ENCODE assay signal across 1 cellular context in genomic region chr11:65506770-65507485, GRCh38.
A peak's percentile ranks its signal among the peaks of the same experiment; 100 is the strongest.
TF ChIP-seq lines count a peak whose summit lies in the region.

No MANE protein-coding gene starts in this region.

TF ChIP-seq in K562, 482 proteins besides CTCF, POLR2A, EP300 and RAD21 (continues in another document):
- TF ChIP-seq BRD4 (IDR thresholded peaks at IDR 0.05) (no peak), GATAD2A (IDR thresholded peaks at IDR 0.05) (no peak), PHTF2 (CRISPR knock-in tag; IDR thresholded peaks at IDR 0.05) (peak; percentile 89), MAFF (IDR thresholded peaks at IDR 0.05; ENCODE audit: low read length) (peak; percentile 65), HCFC1 (IDR thresholded peaks at IDR 0.05; ENCODE audit: low read depth, low read length) (peak; percentile 35; the same call in 1 of the 2 replicates), DDX20 (tag; IDR thresholded peaks at IDR 0.05; ENCODE audit: low read depth) (0 out of 2 replicates have a peak, but pooled peaks have one; percentile 11), BRCA1 (IDR thresholded peaks at IDR 0.05) (no peak), BRCA1 (CRISPR knock-in tag; IDR thresholded peaks at IDR 0.05) (no peak), THRA (IDR thresholded peaks at IDR 0.05) (no peak), ZNF408 (CRISPR knock-in tag; IDR thresholded peaks at IDR 0.05; ENCODE audit: low read depth) (no peak), ZFX (CRISPR knock-in tag; IDR thresholded peaks at IDR 0.05) (peak; percentile 65), ZBTB11 (CRISPR knock-in tag; IDR thresholded peaks at IDR 0.05) (peak in 1 of 3 experiments; percentile 12; a peak in 1 of 6 replicates), RFX1 (IDR thresholded peaks at IDR 0.05) (no peak; the same call in 1 of the 2 replicates), FOXK2 (conservative IDR thresholded peaks at IDR 0.05 in 1 of 2, IDR thresholded peaks at IDR 0.05 in 1 of 2; ENCODE audit: low read depth in 2 of 2) (peak; percentile 13 to 88), CREM (IDR thresholded peaks at IDR 0.05; ENCODE audit: low read depth) (peak; percentile 8; the same call in 1 of the 2 replicates), CAMTA2 (CRISPR knock-in tag; conservative IDR thresholded peaks at IDR 0.05) (peak; percentile 93), HNRNPL (IDR thresholded peaks at IDR 0.05; ENCODE audit: low read depth, low read length) (peak; percentile 77), ZNF717 (CRISPR knock-in tag; IDR thresholded peaks at IDR 0.05) (peak; percentile 97), RB1 (IDR thresholded peaks at IDR 0.05; ENCODE audit: low read depth) (no peak), ZNF324 (CRISPR knock-in tag; IDR thresholded peaks at IDR 0.05) (peak; percentile 76), RBM14 (IDR thresholded peaks at IDR 0.05; ENCODE audit: borderline replicate concordance, insufficient read depth, low read depth, low read length) (no peak), TRIM28 (IDR thresholded peaks at IDR 0.05) (no peak; the same call in 1 of the 2 replicates), ETV1 (tag; conservative IDR thresholded peaks at IDR 0.05; ENCODE audit: low read depth) (peak; percentile 38; the same call in 1 of the 2 replicates), TEAD4 (IDR thresholded peaks at IDR 0.05; ENCODE audit: low read length) (peak; percentile 78), TEAD4 (CRISPR knock-in tag; IDR thresholded peaks at IDR 0.05; ENCODE audit: borderline replicate concordance) (no peak; the same call in 1 of the 2 replicates), ELK1 (CRISPR knock-in tag; IDR thresholded peaks at IDR 0.05) (no peak), NELFE (IDR thresholded peaks at IDR 0.05; ENCODE audit: insufficient read depth, insufficient read length) (peak; percentile 62), ZKSCAN8 (CRISPR knock-in tag; IDR thresholded peaks at IDR 0.05) (no peak), TGIF2 (CRISPR knock-in tag; IDR thresholded peaks at IDR 0.05) (0 out of 2 replicates have a peak, but pooled peaks have one; percentile 30), ZNF639 (CRISPR knock-in tag; conservative IDR thresholded peaks at IDR 0.05 in 1 of 2, IDR thresholded peaks at IDR 0.05 in 1 of 2) (no peak; a peak in 1 of 4 replicates), KHSRP (IDR thresholded peaks at IDR 0.05) (peak; percentile 80), MLX (CRISPR knock-in tag; conservative IDR thresholded peaks at IDR 0.05) (peak in 1 of 2 experiments; percentile 97; a peak in 3 of 4 replicates), DNMT1 (IDR thresholded peaks at IDR 0.05) (0 out of 2 replicates have a peak, but pooled peaks have one; percentile 32), TCF3 (CRISPR knock-in tag; IDR thresholded peaks at IDR 0.05) (peak; percentile 13; the same call in 1 of the 2 replicates), ELF4 (CRISPR knock-in tag; IDR thresholded peaks at IDR 0.05) (peak; percentile 100), SOX6 (IDR thresholded peaks at IDR 0.05) (peak; percentile 84), HNRNPUL1 (IDR thresholded peaks at IDR 0.05; ENCODE audit: low read length) (peak; percentile 94), GATAD2B (IDR thresholded peaks at IDR 0.05; ENCODE audit: borderline replicate concordance) (no peak; the same call in 1 of the 2 replicates), CBFA2T2 (conservative IDR thresholded peaks at IDR 0.05) (no peak), SNAPC5 (CRISPR knock-in tag; IDR thresholded peaks at IDR 0.05) (no peak), ZNF431 (CRISPR knock-in tag; IDR thresholded peaks at IDR 0.05) (no peak), THRAP3 (IDR thresholded peaks at IDR 0.05; ENCODE audit: borderline replicate concordance) (peak; percentile 95), EHMT2 (IDR thresholded peaks at IDR 0.05) (no peak), NFIC (IDR thresholded peaks at IDR 0.05) (peak; percentile 72), TCF7L2 (IDR thresholded peaks at IDR 0.05; ENCODE audit: low read depth, low read length) (peak; percentile 76), IRF9 (tag; IDR thresholded peaks at IDR 0.05) (no peak), ZNF444 (CRISPR knock-in tag; IDR thresholded peaks at IDR 0.05) (peak; percentile 92; the same call in 1 of the 2 replicates), ZNF263 (CRISPR knock-in tag; IDR thresholded peaks at IDR 0.05; ENCODE audit: borderline replicate concordance) (peak; percentile 42; the same call in 1 of the 2 replicates), NCOA6 (IDR thresholded peaks at IDR 0.05) (peak; percentile 59; the same call in 1 of the 2 replicates), ZNF175 (CRISPR knock-in tag; IDR thresholded peaks at IDR 0.05; ENCODE audit: low read depth) (no peak), CBX8 (IDR thresholded peaks at IDR 0.05; ENCODE audit: borderline replicate concordance, extremely low read depth, low read depth, low read length, poor library complexity, severe bottlenecking) (no peak), NR2F6 (CRISPR knock-in tag; IDR thresholded peaks at IDR 0.05) (peak; percentile 90), CTCFL (IDR thresholded peaks at IDR 0.05; ENCODE audit: borderline replicate concordance, insufficient read depth, low read depth, low read length, poor library complexity, severe bottlenecking) (no peak), ZNF217 (CRISPR knock-in tag; IDR thresholded peaks at IDR 0.05) (no peak), SAFB2 (IDR thresholded peaks at IDR 0.05; ENCODE audit: borderline replicate concordance, low read depth, low read length, severe bottlenecking) (no peak), FOXO4 (CRISPR knock-in tag; IDR thresholded peaks at IDR 0.05) (peak; percentile 96), SMARCA4 (IDR thresholded peaks at IDR 0.05) (peak; percentile 43), TCFL5 (CRISPR knock-in tag; conservative IDR thresholded peaks at IDR 0.05) (peak; percentile 79; the same call in 1 of the 2 replicates), PCBP2 (IDR thresholded peaks at IDR 0.05; ENCODE audit: low read depth, low read length, poor library complexity, severe bottlenecking) (peak; percentile 61), MITF (IDR thresholded peaks at IDR 0.05) (no peak; the same call in 1 of the 2 replicates), KDM4B (IDR thresholded peaks at IDR 0.05; ENCODE audit: borderline replicate concordance in 2 of 2, low read depth in 1 of 2) (peak in 1 of 2 experiments; percentile 39; a peak in 1 of 4 replicates), MIER1 (IDR thresholded peaks at IDR 0.05; ENCODE audit: low read depth) (no peak), MEF2A (IDR thresholded peaks at IDR 0.05; ENCODE audit: control insufficient read depth, low read depth, low read length) (peak; percentile 63), RHOXF2B (CRISPR knock-in tag; conservative IDR thresholded peaks at IDR 0.05) (peak; percentile 92), KAT7 (CRISPR knock-in tag; IDR thresholded peaks at IDR 0.05; ENCODE audit: borderline replicate concordance) (peak; percentile 48; the same call in 1 of the 2 replicates)
